Comparison of ENCODE assay signal across 27 cellular contexts in genomic region chr17:28991779-28992178, GRCh38. TPM values are rescaled to one million over a fixed set of nuclear protein-coding genes. Genes with fewer than 3 reads are reported as not detected.
DNase-seq lines count a peak whose midpoint lies in the region; ATAC-seq, FAIRE-seq and TF ChIP-seq lines count a peak whose summit lies in the region.
"Had no signal": no experiment of that assay in that cellular context is flagged by ENCODE, and none has a peak within 500 bp of the region (broad histone marks: within the 10 kb centered on the region; RNA-seq: fewer than 3 reads in every experiment).

No MANE protein-coding gene starts in this region.

- H3K36me3 ChIP-seq in H1 (ENCODE audit: control insufficient read depth in 2 of 4, insufficient read depth in 4 of 4, low read length in 3 of 4) (no peaks in the 10 kb centered on the region), mucosa of descending colon (ENCODE audit: low read depth) (no peaks in the 10 kb centered on the region)
- H3K36me3 ChIP-seq: BLaER1 treated with 17β-estradiol and CSF1 and Interleukin-3, amounts not matched to agents 10 nM and 100 nM; MG63 had no signal

- TF ChIP-seq EP300 in H1 (IDR thresholded peaks at IDR 0.05; ENCODE audit: borderline replicate concordance in 1 of 2, low read depth in 2 of 2, low read length in 2 of 2), result no peak

- no peak overlapping the region for H2AFZ ChIP-seq in H1 (ENCODE audit: low read length)

- POLR2A ChIA-PET in H1 (lab: Charles Lee; ENCODE audit: partially characterized antibody), result interaction anchor here (1.1 kb wide), 1 partner anchor 40 kb away, joined by 3 read pairs; no protein-coding TSS in a partner anchor

- H4K5ac ChIP-seq in H1 (ENCODE audit: insufficient read length, low read depth, low read length), result no peak overlapping the region

- H3K79me2 ChIP-seq in H1 (ENCODE audit: control insufficient read depth in 1 of 2, insufficient read depth in 2 of 2, low read length in 2 of 2), result no peaks in the 10 kb centered on the region

- no peaks in the 10 kb centered on the region for H3K79me1 ChIP-seq in H1 (ENCODE audit: low read depth, low read length)

- intact Hi-C loops in mucosa of descending colon (cut with DNase I, micrococcal nuclease), result no loop called here

- H4K20me1 ChIP-seq in H1 (replicated peaks in 1 of 2; ENCODE audit: control insufficient read depth in 1 of 2, insufficient read depth in 2 of 2, low read length in 2 of 2), result no peaks in the 10 kb centered on the region
- H4K20me1 ChIP-seq: BLaER1 treated with 17β-estradiol and CSF1 and Interleukin-3, amounts not matched to agents 10 nM and 100 nM had no signal

- TF ChIP-seq RAD21 in H1 (IDR thresholded peaks at IDR 0.05 in 1 of 2, conservative IDR thresholded peaks at IDR 0.05 in 1 of 2; ENCODE audit: low read depth in 2 of 2, low read length in 2 of 2), result no peak

- DNase-seq in HTR-8/SVneo (ENCODE audit: insufficient read length, low spot score) (no peak), H1 (ENCODE audit: low read depth in 1 of 2, low spot score in 2 of 2) (no peak), mucosa of descending colon (no peak)
- DNase-seq: AML-193; Caco-2; CD4-positive, alpha-beta memory T cell; IMR-90; KG1; MG63; NCI-H2029 treated with DMSO at 0.1 percent for 48 hours; NCI-H446 treated with DMSO at 0.1 percent for 48 hours; NCI-H526; SIG-M5; SW 1271 had no signal

- WGBS in H1 (ENCODE audit: extremely low coverage in 1 of 2, insufficient coverage in 1 of 2, insufficient read length in 1 of 2, insufficient replicate concordance in 2 of 2, low coverage in 1 of 2, low lambda C conversion rate in 2 of 2, missing lambda C conversion rate in 1 of 2), 2 experiments, result 92% methylated on average over 8 of the region's 8 CpGs; no CpG with 5 or more reads in 1 of the 2 experiments

- no peak overlapping the region for H3K14ac ChIP-seq in H1 (ENCODE audit: insufficient read length)

- no peaks in the 10 kb centered on the region for H3K23me2 ChIP-seq in H1 (ENCODE audit: low read depth, low read length)

- H3K4ac ChIP-seq in H1 (replicated peaks; ENCODE audit: insufficient read length, low read depth, low read length), result peak overlapping the region; percentile 24

- H3K27me3 ChIP-seq in H1 (replicated peaks in 1 of 4; ENCODE audit: control insufficient read depth in 3 of 4, extremely low read depth in 1 of 4, insufficient read depth in 3 of 4, low read length in 3 of 4), result no peaks in the 10 kb centered on the region; a peak in 2 of 7 replicates
- H3K27me3 ChIP-seq: BLaER1 treated with 17β-estradiol and CSF1 and Interleukin-3, amounts not matched to agents 10 nM and 100 nM; MG63 had no signal

- no peak overlapping the region for H2BK12ac ChIP-seq in H1 (ENCODE audit: low read depth, low read length)

- H2BK15ac ChIP-seq in H1 (ENCODE audit: low read length), result no peak overlapping the region

- peak; percentile 28 for FAIRE-seq in HTR-8/SVneo (lab: Jason Lieb, UNC)
- FAIRE-seq in H1 (lab: Jason Lieb, UNC), result no peak
- FAIRE-seq: A204.1, G401.6, GM19239 had no signal

- CTCF ChIA-PET in H1 (lab: Charles Lee; ENCODE audit: partially characterized antibody), result interaction anchor here (0.5 to 5.3 kb wide), 5 partner anchors 13 to 161 kb away, joined by 3 to 42 read pairs (median 6); partner anchors contain the start of gene SEZ6

- H3K18ac ChIP-seq in H1 (ENCODE audit: extremely low read depth, low read length), result no peak overlapping the region

- H2BK5ac ChIP-seq in H1 (ENCODE audit: low read depth, low read length), result peak overlapping the region; percentile 19; the same call in 1 of the 2 replicates

- H3K9ac ChIP-seq in H1 (replicated peaks in 1 of 4; ENCODE audit: extremely low read depth in 1 of 4, low read depth in 3 of 4, low read length in 3 of 4), result no peak overlapping the region
- H3K9ac ChIP-seq: BLaER1 treated with 17β-estradiol and CSF1 and Interleukin-3, amounts not matched to agents 10 nM and 100 nM had no signal

- peak; percentile 14 for ATAC-seq in mucosa of descending colon
- ATAC-seq in HG02678 (IDR thresholded peaks at IDR 0.05; ENCODE audit: unreplicated experiment), result no peak
- no peak for ATAC-seq in GM18873 (IDR thresholded peaks at IDR 0.05; ENCODE audit: low FRiP score, unreplicated experiment)
- no peak for ATAC-seq in HG02610 (IDR thresholded peaks at IDR 0.05; ENCODE audit: unreplicated experiment)
- ATAC-seq: HCT116 had no signal

- H3K27ac ChIP-seq in 22Rv1 (peak overlapping the region; percentile 32; the same call in 1 of the 2 replicates), H1 (ENCODE audit: low read depth, low read length) (no peak overlapping the region)
- H3K27ac ChIP-seq: BLaER1 treated with 17β-estradiol and CSF1 and Interleukin-3, amounts not matched to agents 10 nM and 100 nM; RWPE1; SK-N-MC had no signal

- TF ChIP-seq POLR2A in H1 (IDR thresholded peaks at IDR 0.05; ENCODE audit: control extremely low read depth in 1 of 2, low read depth in 2 of 2, low read length in 2 of 2), result no peak

- H2BK20ac ChIP-seq in H1 (ENCODE audit: low read length), result peak overlapping the region; percentile 68; the same call in 1 of the 2 replicates

- no peak overlapping the region for H4K8ac ChIP-seq in H1 (ENCODE audit: extremely low read depth, insufficient read depth, low read length)

- no peak overlapping the region for H3K23ac ChIP-seq in H1 (ENCODE audit: insufficient read length)

- H2AK5ac ChIP-seq in H1 (ENCODE audit: low read depth, low read length), result 0 out of 2 replicates have a peak overlapping the region, but pooled peaks have one; percentile 54

- peaks cover 5 to 11% (median 7%) of the 10 kb centered on the region in 4 experiments for H3K4me1 ChIP-seq in H1 (replicated peaks in 1 of 4; ENCODE audit: control insufficient read depth in 3 of 4, insufficient read depth in 4 of 4, low read length in 3 of 4)
- H3K4me1 ChIP-seq in mucosa of descending colon (ENCODE audit: low read depth), result no peaks in the 10 kb centered on the region
- H3K4me1 ChIP-seq: Caco-2 had no signal

- H3K4me3 ChIP-seq in H1 (ENCODE audit: extremely low read depth in 1 of 4, insufficient read depth in 2 of 4, low read depth in 3 of 4, low read length in 4 of 4) (no peak overlapping the region), mucosa of descending colon (no peak overlapping the region)
- H3K4me3 ChIP-seq: BLaER1 treated with 17β-estradiol and CSF1 and Interleukin-3, amounts not matched to agents 10 nM and 100 nM; MG63; SK-N-MC had no signal

- no peak overlapping the region for H3K56ac ChIP-seq in H1 (replicated peaks; ENCODE audit: insufficient read length, low read depth, low read length)

- no peaks in the 10 kb centered on the region for H3K9me3 ChIP-seq in H1 (ENCODE audit: insufficient read depth in 2 of 2, low read depth in 1 of 2, low read length in 1 of 2)
- no peaks in the 10 kb centered on the region for H3K9me3 ChIP-seq in mucosa of descending colon
- H3K9me3 ChIP-seq: Caco-2, MG63 had no signal

- TF ChIP-seq CTCF in 22Rv1 (IDR thresholded peaks at IDR 0.05) (no peak), H1 (IDR thresholded peaks at IDR 0.05; ENCODE audit: control extremely low read depth in 1 of 3, insufficient read depth in 1 of 3, low read depth in 1 of 3, low read length in 3 of 3) (no peak), mucosa of descending colon (IDR thresholded peaks at IDR 0.05) (no peak)

- H4K91ac ChIP-seq in H1 (replicated peaks; ENCODE audit: insufficient read length, low read length), result no peak overlapping the region

- H3K4me2 ChIP-seq in H1 (ENCODE audit: insufficient read depth in 1 of 2, low read depth in 2 of 2, low read length in 2 of 2), result no peak overlapping the region
- H3K4me2 ChIP-seq: BLaER1 treated with 17β-estradiol and CSF1 and Interleukin-3, amounts not matched to agents 10 nM and 100 nM had no signal

- H2BK120ac ChIP-seq in H1 (replicated peaks; ENCODE audit: low read depth, low read length), result no peak overlapping the region

TF ChIP-seq in H1, 55 proteins besides CTCF, POLR2A, EP300 and RAD21 (continues in another document):
- TF ChIP-seq NANOG (IDR thresholded peaks at IDR 0.05; ENCODE audit: insufficient read depth, low read depth, low read length, poor library complexity, severe bottlenecking), result no peak
- no peak for TF ChIP-seq CHD2 (IDR thresholded peaks at IDR 0.05; ENCODE audit: low read length)
- TF ChIP-seq CHD1 (IDR thresholded peaks at IDR 0.05; ENCODE audit: low read depth, low read length), result no peak
- no peak for TF ChIP-seq CREB1 (IDR thresholded peaks at IDR 0.05)

RNA-seq across cellular contexts. Expression of gene SEZ6, which starts 14.1 kb away (rescaled TPM):
- 6.9 and 7.8 TPM in 2 replicates for total RNA-seq in H1 (2021; fragmentation: NEBNext Ultra II Directional; extraction: Animal tissue kit (Norgen Biotek cat#: 25700))
- polyA plus RNA-seq in H1 (2011; rRNA removed), result 8.5 and 16.1 TPM in 2 replicates
- 4.8 TPM for polyA plus RNA-seq in H1 (2011; cell fraction: cytosol; rRNA removed)
- polyA plus RNA-seq in H1 (2011; cell fraction: nucleus; rRNA removed), result 18.6 TPM
- polyA plus RNA-seq in H1 (2012, experiment 1 of 2), result 10.7 to 21.5 TPM (median 18.7 TPM) in 4 replicates
- polyA plus RNA-seq in H1 (2012, experiment 2 of 2), result 19.3 TPM
- polyA plus RNA-seq in H1 (2013, experiment 1 of 2), result 11.1 TPM
- polyA plus RNA-seq in H1 (2013, experiment 2 of 2), result 10.2 TPM
- polyA minus RNA-seq in H1 (2011; rRNA and poly(A)+ RNA removed), result 5.6 and 13.9 TPM in 2 replicates
- 5.6 TPM for polyA minus RNA-seq in H1 (2011; cell fraction: cytosol; rRNA and poly(A)+ RNA removed)
- 7.6 TPM for polyA minus RNA-seq in H1 (2011; cell fraction: nucleus; rRNA and poly(A)+ RNA removed)
- 1 to 10 TPM in 1 of 3 donors, under 1 TPM in 1, not detected in 1; 0.31 to 1.0 TPM for total RNA-seq in mucosa of descending colon
- total RNA-seq: Caco-2; CD4-positive, alpha-beta memory T cell; H4; HT1080; IMR-90 had no signal
- polyA plus RNA-seq: IMR-90 had no signal

RNA-seq across cellular contexts. Expression of gene PHF12, which starts 40.5 kb away (rescaled TPM):
- 57.7 and 65.7 TPM in 2 replicates for total RNA-seq in H1 (2021; fragmentation: NEBNext Ultra II Directional; extraction: Animal tissue kit (Norgen Biotek cat#: 25700))
- 38.8 and 74.8 TPM in 2 replicates for polyA plus RNA-seq in H1 (2011; rRNA removed)
- 35.5 TPM for polyA plus RNA-seq in H1 (2011; cell fraction: cytosol; rRNA removed)
- polyA plus RNA-seq in H1 (2011; cell fraction: nucleus; rRNA removed), result 143 TPM
- polyA plus RNA-seq in H1 (2012, experiment 1 of 2), result 54.3 to 66.0 TPM (median 57.0 TPM) in 4 replicates
- polyA plus RNA-seq in H1 (2012, experiment 2 of 2), result 18.9 TPM
- polyA plus RNA-seq in H1 (2013, experiment 1 of 2), result 30.5 TPM
- polyA plus RNA-seq in H1 (2013, experiment 2 of 2), result 27.9 TPM
- 52.7 and 53.4 TPM in 2 replicates for polyA minus RNA-seq in H1 (2011; rRNA and poly(A)+ RNA removed)
- polyA minus RNA-seq in H1 (2011; cell fraction: cytosol; rRNA and poly(A)+ RNA removed), result 41.7 TPM
- 69.0 TPM for polyA minus RNA-seq in H1 (2011; cell fraction: nucleus; rRNA and poly(A)+ RNA removed)
- 10 to 100 TPM; 35.9 to 59.7 (median 39.2) TPM for total RNA-seq in mucosa of descending colon

RNA-seq across cellular contexts. Expression of gene PIPOX, which starts 51.2 kb away (rescaled TPM):
- total RNA-seq in H1 (2021; fragmentation: NEBNext Ultra II Directional; extraction: Animal tissue kit (Norgen Biotek cat#: 25700)), result 55.5 and 57.2 TPM in 2 replicates
- polyA plus RNA-seq in H1 (2011; rRNA removed), result 75.0 and 99.6 TPM in 2 replicates
- polyA plus RNA-seq in H1 (2011; cell fraction: cytosol; rRNA removed), result 70.3 TPM
- polyA plus RNA-seq in H1 (2011; cell fraction: nucleus; rRNA removed), result 39.1 TPM
- 46.5 to 58.4 TPM (median 54.3 TPM) in 4 replicates for polyA plus RNA-seq in H1 (2012, experiment 1 of 2)
- polyA plus RNA-seq in H1 (2012, experiment 2 of 2), result 39.4 TPM
- 51.2 TPM for polyA plus RNA-seq in H1 (2013, experiment 1 of 2)
- 48.0 TPM for polyA plus RNA-seq in H1 (2013, experiment 2 of 2)
- 68.1 and 68.2 TPM in 2 replicates for polyA minus RNA-seq in H1 (2011; rRNA and poly(A)+ RNA removed)
- polyA minus RNA-seq in H1 (2011; cell fraction: cytosol; rRNA and poly(A)+ RNA removed), result 15.8 TPM
- polyA minus RNA-seq in H1 (2011; cell fraction: nucleus; rRNA and poly(A)+ RNA removed), result 28.2 TPM
- total RNA-seq in mucosa of descending colon, result 1 to 10 TPM in 2 of 3 donors, under 1 TPM in 1; 0.75 to 7.4 (median 1.3) TPM
